10 cellular contexts compared by ENCODE assay signal in genomic region chr10:69056129-69056528, GRCh38. TPM values are rescaled to one million over a fixed set of nuclear protein-coding genes. Genes with fewer than 3 reads are reported as not detected.
DNase-seq lines count a peak whose midpoint lies in the region; ATAC-seq and TF ChIP-seq lines count a peak whose summit lies in the region.
"Had no signal": no experiment of that assay in that cellular context is flagged by ENCODE, and none has a peak within 500 bp of the region (broad histone marks: within the 10 kb centered on the region; RNA-seq: fewer than 3 reads in every experiment).

No MANE protein-coding gene starts in this region.

- H3K4me1 ChIP-seq in Peyer's patch (peaks cover 0 to 15% (median 3%) of the 10 kb centered on the region in 4 donors), spleen (peaks cover 19 to 87% (median 49%) of the 10 kb centered on the region in 6 donors)

- TF ChIP-seq POLR2A in GM18526 (IDR thresholded peaks at IDR 0.05; ENCODE audit: extremely low read depth, insufficient read length) (peak; percentile 22), Peyer's patch (IDR thresholded peaks at IDR 0.05) (no peak), spleen (IDR thresholded peaks at IDR 0.05) (no peak), lower leg skin (IDR thresholded peaks at IDR 0.05) (no peak)

- H3K27ac ChIP-seq in Peyer's patch (peak overlapping the region; percentile 1 to 70 (median 62)), spleen (peak overlapping the region in 7 of 8 donors; percentile 61 to 99 (median 86))
- H3K27ac ChIP-seq: SK-N-MC had no signal

- WGBS in spleen, 5 donors: 36 to 47% (median 38%) methylated on average over 7 of the region's 7 CpGs
- WGBS in lower leg skin, 2 donors: 48 to 52% methylated on average over 7 of the region's 7 CpGs

- DNase-seq in Peyer's patch: peak in 1 of 3 donors; percentile 58
- DNase-seq in left cardiac atrium: no peak
- peak; percentile 89 for DNase-seq in spleen
- no peak for DNase-seq in cerebellar cortex (ENCODE audit: low spot score)
- no peak for DNase-seq in posterior cingulate gyrus
- no peak for DNase-seq in H4 (ENCODE audit: low spot score)
- no peak for DNase-seq in lower leg skin (ENCODE audit: low spot score in 2 of 2)
- DNase-seq: NCI-H1105 had no signal

- no peak for TF ChIP-seq CTCF in Peyer's patch (IDR thresholded peaks at IDR 0.05)
- TF ChIP-seq CTCF in spleen (IDR thresholded peaks at IDR 0.05 in 8 of 11, conservative IDR thresholded peaks at IDR 0.05 in 3 of 11): no peak
- TF ChIP-seq CTCF in lower leg skin (IDR thresholded peaks at IDR 0.05): no peak

- no peak overlapping the region for H3K4me3 ChIP-seq in Peyer's patch
- peak overlapping the region in 1 of 8 donors; percentile 55 for H3K4me3 ChIP-seq in spleen
- H3K4me3 ChIP-seq in lower leg skin (ENCODE audit: low read depth, poor library complexity, severe bottlenecking): no peak overlapping the region
- H3K4me3 ChIP-seq: SK-N-MC had no signal

- ATAC-seq in left cardiac atrium: peak; percentile 42 to 48

- no peaks in the 10 kb centered on the region for H3K27me3 ChIP-seq in Peyer's patch
- H3K27me3 ChIP-seq in spleen (replicated peaks in 1 of 7): no peaks in the 10 kb centered on the region

- H3K9me3 ChIP-seq in Peyer's patch (no peaks in the 10 kb centered on the region), spleen (no peaks in the 10 kb centered on the region)

- intact Hi-C loops in left cardiac atrium (cut with DNase I) (no loop called here), spleen (cut with DNase I; ENCODE audit: low total_unique reads) (no loop called here), posterior cingulate gyrus (cut with DNase I) (no loop called here), lower leg skin (cut with DNase I; ENCODE audit: low total_unique reads) (no loop called here)

- H3K36me3 ChIP-seq in Peyer's patch (no peaks in the 10 kb centered on the region), spleen (no peaks in the 10 kb centered on the region)

RNA-seq across cellular contexts. Expression of gene SRGN, which starts 31.8 kb away (rescaled TPM):
- total RNA-seq in Peyer's patch: 100 to 1,000 TPM in 1 of 4 donors, 10 to 100 TPM in 3; 19.4 to 113 (median 28.1) TPM
- 100 to 1,000 TPM in 1 of 2 donors, 10 to 100 TPM in 1; 89.7 to 121 TPM for total RNA-seq in left cardiac atrium
- 1,000 to 10,000 TPM in 1 of 7 donors, 100 to 1,000 TPM in 6; 402 to 1,009 (median 539) TPM for total RNA-seq in spleen
- 100 to 1,000 TPM; 123 to 239 (median 183) TPM for polyA plus RNA-seq in spleen
- 3.9 and 5.0 TPM in 2 replicates for total RNA-seq in H4 (2014; rRNA removed; shearing (Covaris generic))
- 10 to 100 TPM; 20.6 to 39.6 (median 24.1) TPM for total RNA-seq in lower leg skin
